In genomic region chr11:65419773-65420481, GRCh38 we compare ENCODE assay signal across 1 cellular context.
TF ChIP-seq lines count a peak whose summit lies in the region.

No MANE protein-coding gene starts in this region.

TF ChIP-seq in HEK293, 187 proteins besides CTCF, POLR2A, EP300 and RAD21 (continued from another document):
- TF ChIP-seq ZNF274 (IDR thresholded peaks at IDR 0.05; ENCODE audit: low read length), result no peak
- no peak for TF ChIP-seq ZNF274 (tag by site-specific recombination; IDR thresholded peaks at IDR 0.05; ENCODE audit: borderline replicate concordance)
- peak; percentile 86 for TF ChIP-seq ZBTB20 (tag by site-specific recombination; IDR thresholded peaks at IDR 0.05)
- TF ChIP-seq ZNF654 (tag by site-specific recombination; IDR thresholded peaks at IDR 0.05; ENCODE audit: low read depth), result no peak
- no peak for TF ChIP-seq ZNF266 (tag by site-specific recombination; IDR thresholded peaks at IDR 0.05; ENCODE audit: low read depth)
- no peak for TF ChIP-seq ZSCAN23 (tag by site-specific recombination; IDR thresholded peaks at IDR 0.05)
- no peak for TF ChIP-seq PRDM6 (tag by site-specific recombination; IDR thresholded peaks at IDR 0.05)
- TF ChIP-seq HOXD13 (CRISPR knock-in tag; IDR thresholded peaks at IDR 0.05; ENCODE audit: borderline replicate concordance), result no peak
- no peak for TF ChIP-seq ZNF610 (tag by site-specific recombination; IDR thresholded peaks at IDR 0.05; ENCODE audit: borderline replicate concordance)
